In the genomic region with DNA sequence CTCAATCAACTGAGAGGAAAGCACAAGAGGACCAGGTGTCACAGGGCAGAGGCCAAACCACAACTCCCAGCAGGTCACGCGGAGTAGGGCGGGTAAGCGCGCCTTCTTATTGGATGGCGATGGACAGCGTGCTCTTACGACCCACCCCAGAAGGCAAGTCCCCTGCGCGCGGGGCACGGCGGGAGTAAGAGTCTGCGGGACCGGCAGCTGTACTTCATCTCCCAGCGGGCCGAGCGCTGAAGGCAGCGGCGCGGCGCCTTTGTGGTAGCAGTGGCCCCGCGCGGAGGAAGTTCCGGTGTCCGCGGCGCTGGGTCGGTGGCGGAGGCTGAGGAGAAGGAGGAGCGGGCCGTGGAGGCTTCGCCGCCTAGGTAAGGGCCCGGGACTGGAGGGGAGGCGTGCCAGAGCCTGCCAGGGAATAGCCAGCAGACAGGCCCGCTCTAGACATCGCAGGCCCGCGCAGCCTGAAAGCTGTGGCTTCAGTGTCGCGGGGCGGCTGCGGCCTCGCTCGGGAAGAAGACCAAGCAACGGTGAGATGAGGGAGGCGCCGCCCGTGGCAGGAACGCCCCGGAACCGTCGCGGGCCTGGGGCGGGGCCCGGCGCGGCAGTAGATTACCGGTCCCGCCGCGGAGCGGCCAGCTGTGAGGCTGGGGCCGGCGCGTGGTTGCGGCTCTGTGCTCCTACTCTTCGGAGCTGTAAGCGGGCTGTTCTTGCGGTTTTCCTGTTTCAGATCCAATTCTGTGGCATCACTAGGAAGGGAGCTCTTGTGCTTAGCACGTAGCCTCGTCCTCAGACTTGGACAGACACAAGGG, we compare ENCODE assay signal across 8 cellular contexts. TPM values are rescaled to one million over a fixed set of nuclear protein-coding genes. Genes with fewer than 3 reads are reported as not detected.
A peak's percentile ranks its signal among the peaks of the same experiment; 100 is the strongest.
DNase-seq lines count a peak whose midpoint lies in the region; ATAC-seq, FAIRE-seq and TF ChIP-seq lines count a peak whose summit lies in the region.

A gene with protein sequence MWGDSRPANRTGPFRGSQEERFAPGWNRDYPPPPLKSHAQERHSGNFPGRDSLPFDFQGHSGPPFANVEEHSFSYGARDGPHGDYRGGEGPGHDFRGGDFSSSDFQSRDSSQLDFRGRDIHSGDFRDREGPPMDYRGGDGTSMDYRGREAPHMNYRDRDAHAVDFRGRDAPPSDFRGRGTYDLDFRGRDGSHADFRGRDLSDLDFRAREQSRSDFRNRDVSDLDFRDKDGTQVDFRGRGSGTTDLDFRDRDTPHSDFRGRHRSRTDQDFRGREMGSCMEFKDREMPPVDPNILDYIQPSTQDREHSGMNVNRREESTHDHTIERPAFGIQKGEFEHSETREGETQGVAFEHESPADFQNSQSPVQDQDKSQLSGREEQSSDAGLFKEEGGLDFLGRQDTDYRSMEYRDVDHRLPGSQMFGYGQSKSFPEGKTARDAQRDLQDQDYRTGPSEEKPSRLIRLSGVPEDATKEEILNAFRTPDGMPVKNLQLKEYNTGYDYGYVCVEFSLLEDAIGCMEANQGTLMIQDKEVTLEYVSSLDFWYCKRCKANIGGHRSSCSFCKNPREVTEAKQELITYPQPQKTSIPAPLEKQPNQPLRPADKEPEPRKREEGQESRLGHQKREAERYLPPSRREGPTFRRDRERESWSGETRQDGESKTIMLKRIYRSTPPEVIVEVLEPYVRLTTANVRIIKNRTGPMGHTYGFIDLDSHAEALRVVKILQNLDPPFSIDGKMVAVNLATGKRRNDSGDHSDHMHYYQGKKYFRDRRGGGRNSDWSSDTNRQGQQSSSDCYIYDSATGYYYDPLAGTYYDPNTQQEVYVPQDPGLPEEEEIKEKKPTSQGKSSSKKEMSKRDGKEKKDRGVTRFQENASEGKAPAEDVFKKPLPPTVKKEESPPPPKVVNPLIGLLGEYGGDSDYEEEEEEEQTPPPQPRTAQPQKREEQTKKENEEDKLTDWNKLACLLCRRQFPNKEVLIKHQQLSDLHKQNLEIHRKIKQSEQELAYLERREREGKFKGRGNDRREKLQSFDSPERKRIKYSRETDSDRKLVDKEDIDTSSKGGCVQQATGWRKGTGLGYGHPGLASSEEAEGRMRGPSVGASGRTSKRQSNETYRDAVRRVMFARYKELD (plus strand): TSS at position 293 of the 809 bp plus-strand sequence. CDS start 22,492 bp downstream, outside the sequence.

- no peak for FAIRE-seq in kidney (lab: Jason Lieb, UNC)

- H3K27me3 Mint-ChIP-seq in chondrocyte (ENCODE audit: low read depth) = no peaks in the 10 kb centered on the region

- H3K27ac Mint-ChIP-seq in chondrocyte (ENCODE audit: unreplicated experiment) = peak within 1 kb of the TSS; percentile 95

- peak; percentile 35 for TF ChIP-seq CTCF in chondrocyte (IDR thresholded peaks at IDR 0.05)
- no peak for TF ChIP-seq CTCF in kidney (IDR thresholded peaks at IDR 0.05; ENCODE audit: borderline replicate concordance, extremely low read depth, insufficient read depth)

- H3K36me3 ChIP-seq in kidney (ENCODE audit: control insufficient read depth in 1 of 2, insufficient read depth in 2 of 2, low read length in 2 of 2) = no peaks in the 10 kb centered on the region

- intact Hi-C loops in kidney (cut with DNase I) = no loop called here

- H3K4me3 ChIP-seq in kidney (ENCODE audit: low read length in 2 of 2) = peak within 1 kb of the TSS; percentile 71 to 89

- H3K36me3 Mint-ChIP-seq in chondrocyte (ENCODE audit: low read depth) = no peaks in the 10 kb centered on the region

- peak; percentile 96 for TF ChIP-seq POLR2A in GM19193 (IDR thresholded peaks at IDR 0.05; ENCODE audit: extremely low read depth, insufficient read depth, insufficient read length)

- no peaks in the 10 kb centered on the region for H3K9me3 ChIP-seq in kidney (ENCODE audit: control insufficient read depth in 1 of 2, low read length in 2 of 2)

- H3K9me3 Mint-ChIP-seq in chondrocyte (ENCODE audit: low read depth) = no peaks in the 10 kb centered on the region

- peaks cover 26% of the 10 kb centered on the region for H3K4me1 Mint-ChIP-seq in chondrocyte (ENCODE audit: low read depth)

- H3K4me3 Mint-ChIP-seq in chondrocyte (ENCODE audit: unreplicated experiment) = peak within 1 kb of the TSS; percentile 91

- H3K27ac ChIP-seq in kidney (ENCODE audit: low read depth in 2 of 2, low read length in 2 of 2) = peak within 1 kb of the TSS; percentile 92 to 97

- H3K9ac ChIP-seq in kidney (ENCODE audit: low read length in 2 of 2) = peak within 1 kb of the TSS; percentile 77 to 93

- H3K4me1 ChIP-seq in kidney (ENCODE audit: control insufficient read depth in 1 of 2, insufficient read depth in 1 of 2, low read depth in 1 of 2, low read length in 2 of 2) = peaks cover 0 to 13% of the 10 kb centered on the region in 2 donors

- ATAC-seq in HG03439 (IDR thresholded peaks at IDR 0.05; ENCODE audit: unreplicated experiment) = peak; percentile 89

- DNase-seq in AML-193 (lab: John Stamatoyannopoulos, UW) (peak; percentile 99), NCI-H510A treated with DMSO at 0.1 percent for 48 hours (lab: John Stamatoyannopoulos, UW) (peak; percentile 95), chondrocyte (ENCODE audit: low spot score) (peak; percentile 99), kidney (peak; percentile 99)
- peak; percentile 90 to 92 for DNase-seq in activated CD4-positive, alpha-beta T cell treated with anti-CD3 and anti-CD28 coated beads for 24 hours (ENCODE audit: low read depth in 2 of 2)
- peak; percentile 98 for DNase-seq in stimulated activated CD4-positive, alpha-beta T cell treated with anti-CD3 and anti-CD28 coated beads, Interleukin-15, amount 100 ng/mL, for 24 hours

RNA-seq across cellular contexts. Expression of the gene that starts here (rescaled TPM):
- total RNA-seq in chondrocyte (57.1 to 70.7 TPM (median 61.0 TPM) in 3 replicates), kidney (90.0 TPM)
- polyA plus RNA-seq in kidney (ENCODE audit: insufficient read depth, low read depth, low replicate concordance) = 72.0 TPM

Comparison
In these comparisons a context has a peak if more than half of its experiments do, and no peak if none do; other contexts are left out.
1. Peak in every context shown above with its lines: DNase-seq, ATAC-seq, H3K4me3 ChIP-seq and H3K27ac ChIP-seq.